ENCODE assay signal across 24 cellular contexts in genomic region chr17:6415616-6416015, GRCh38. TPM values are rescaled to one million over a fixed set of nuclear protein-coding genes. Genes with fewer than 3 reads are reported as not detected.
DNase-seq lines count a peak whose midpoint lies in the region; ATAC-seq and TF ChIP-seq lines count a peak whose summit lies in the region.
"Had no signal": no experiment of that assay in that cellular context is flagged by ENCODE, and none has a peak within 500 bp of the region (broad histone marks: within the 10 kb centered on the region; RNA-seq: fewer than 3 reads in every experiment).

No MANE protein-coding gene starts in this region.

- H3K18ac ChIP-seq in H9 (ENCODE audit: insufficient read length, low read depth, low read length) = no peak overlapping the region
- H3K18ac ChIP-seq in neuronal stem cell (ENCODE audit: low read length) = peak overlapping the region; percentile 32

- H3K4me3 ChIP-seq in GM23338 (no peak overlapping the region), neuronal stem cell (ENCODE audit: low read length in 2 of 2) (no peak overlapping the region), gastrocnemius medialis (no peak overlapping the region), Caco-2 (ENCODE audit: low read depth, low read length) (no peak overlapping the region)
- H3K4me3 ChIP-seq: A549; BLaER1 treated with 17β-estradiol and CSF1 and Interleukin-3, amounts not matched to agents 10 nM and 100 nM; GM12878; GM23248 had no signal

- H3K9me3 ChIP-seq in H9 (ENCODE audit: control insufficient read depth, low read depth, low read length) = no peaks in the 10 kb centered on the region
- H3K9me3 ChIP-seq in neuronal stem cell (replicated peaks in 1 of 2; ENCODE audit: control insufficient read depth in 2 of 2, insufficient read depth in 1 of 2, low read depth in 1 of 2, low read length in 2 of 2) = no peaks in the 10 kb centered on the region
- no peaks in the 10 kb centered on the region for H3K9me3 ChIP-seq in gastrocnemius medialis
- no peaks in the 10 kb centered on the region for H3K9me3 ChIP-seq in Caco-2
- H3K9me3 ChIP-seq: A549; BE2C; BLaER1 treated with 17β-estradiol and CSF1 and Interleukin-3, amounts not matched to agents 10 nM and 100 nM had no signal

- H4K5ac ChIP-seq in H9 (ENCODE audit: insufficient read length, low read depth, low read length) = no peak overlapping the region

- H3K27ac ChIP-seq in GM23338 (ENCODE audit: low read depth) (no peak overlapping the region), H9 (ENCODE audit: insufficient read length, low read depth, low read length) (no peak overlapping the region), neuronal stem cell (replicated peaks; ENCODE audit: low read length) (no peak overlapping the region), gastrocnemius medialis (no peak overlapping the region)
- H3K27ac ChIP-seq: A549; BLaER1 treated with 17β-estradiol and CSF1 and Interleukin-3, amounts not matched to agents 10 nM and 100 nM; GM23248 had no signal

- H4K8ac ChIP-seq in H9 (replicated peaks; ENCODE audit: insufficient read length, low read depth, low read length) (no peak overlapping the region), neuronal stem cell (ENCODE audit: low read depth, low read length) (no peak overlapping the region)

- H4K20me1 ChIP-seq in GM23338 (replicated peaks; ENCODE audit: insufficient read depth) (no peaks in the 10 kb centered on the region), H9 (ENCODE audit: control insufficient read depth, insufficient read depth, insufficient read length) (no peaks in the 10 kb centered on the region)

- TF ChIP-seq CTCF in GM23338 (conservative IDR thresholded peaks at IDR 0.05; ENCODE audit: low read depth in 2 of 2) = no peak
- no peak for TF ChIP-seq CTCF in H9 (conservative IDR thresholded peaks at IDR 0.05)
- no peak for TF ChIP-seq CTCF in gastrocnemius medialis (IDR thresholded peaks at IDR 0.05 in 4 of 5, conservative IDR thresholded peaks at IDR 0.05 in 1 of 5)
- TF ChIP-seq CTCF in Caco-2 (IDR thresholded peaks at IDR 0.05; ENCODE audit: insufficient read depth in 1 of 2, low read depth in 1 of 2, low read length in 1 of 2, severe bottlenecking in 1 of 2, unreplicated experiment in 1 of 2) = no peak

- in situ Hi-C loops in gastrocnemius medialis (cut with MboI; ENCODE audit: low sequenced_read_pairs in 4 of 4) = loop anchor here in 2 of 4 donors (5.0 to 25.0 kb wide), 3 partner anchors 353 to 828 kb away; partner anchors contain the start of gene WSCD1 (in 1 of the 2)

- H2AFZ ChIP-seq in GM23338 (no peak overlapping the region), H9 (ENCODE audit: low read length) (no peak overlapping the region), neuronal stem cell (ENCODE audit: low read length) (no peak overlapping the region)
- H2AFZ ChIP-seq: GM23248 had no signal

- no peak for DNase-seq in GM23338 (ENCODE audit: low spot score)
- no peak for DNase-seq in H9
- no peak for DNase-seq in neuronal stem cell (ENCODE audit: low spot score)
- DNase-seq in gastrocnemius medialis = no peak
- DNase-seq in stimulated activated CD4-positive, alpha-beta T cell treated with anti-CD3 and anti-CD28 coated beads, Interleukin-1b, Interleukin-23, amount 100 ng/mL, for 48 hours = no peak
- no peak for DNase-seq in KG1 (lab: John Stamatoyannopoulos, UW)
- DNase-seq in Caco-2 = no peak
- DNase-seq: 8988T; ACHN; AML-193; BE2C; CD4-positive, alpha-beta T cell; DMS 273 treated with DMSO at 0.1 percent for 48 hours; DMS79; EL; GDM1; GM23248; HFFc6 had no signal

- H3K4me1 ChIP-seq in GM23338 (ENCODE audit: insufficient read depth) = peaks cover 5% of the 10 kb centered on the region
- no peaks in the 10 kb centered on the region for H3K4me1 ChIP-seq in H9 (ENCODE audit: insufficient read depth, low read length)
- H3K4me1 ChIP-seq in neuronal stem cell (ENCODE audit: control insufficient read depth in 2 of 2, insufficient read depth in 1 of 2, low read depth in 1 of 2, low read length in 2 of 2) = peaks cover 0 to 3% of the 10 kb centered on the region in 2 donors
- no peaks in the 10 kb centered on the region for H3K4me1 ChIP-seq in gastrocnemius medialis
- H3K4me1 ChIP-seq in Caco-2 = no peaks in the 10 kb centered on the region
- H3K4me1 ChIP-seq: A549; BE2C; BLaER1 treated with 17β-estradiol and CSF1 and Interleukin-3, amounts not matched to agents 10 nM and 100 nM had no signal

- no peaks in the 10 kb centered on the region for H3K27me3 ChIP-seq in GM23338 (ENCODE audit: insufficient read depth)
- H3K27me3 ChIP-seq in H9 (ENCODE audit: insufficient read depth, low read length) = no peaks in the 10 kb centered on the region
- H3K27me3 ChIP-seq in neuronal stem cell (ENCODE audit: control insufficient read depth in 3 of 3, insufficient read depth in 3 of 3, low read depth in 1 of 3, low read length in 3 of 3) = no peaks in the 10 kb centered on the region
- no peaks in the 10 kb centered on the region for H3K27me3 ChIP-seq in gastrocnemius medialis
- no peaks in the 10 kb centered on the region for H3K27me3 ChIP-seq in Caco-2 (replicated peaks; ENCODE audit: control insufficient read depth, insufficient read depth, low read length)
- H3K27me3 ChIP-seq: BE2C had no signal

- H2BK20ac ChIP-seq in H9 (ENCODE audit: low read depth, low read length, poor library complexity, severe bottlenecking) = no peak overlapping the region

- H3K4ac ChIP-seq in H9 (ENCODE audit: low read depth, low read length) (no peak overlapping the region), neuronal stem cell (ENCODE audit: low read length) (no peak overlapping the region)

- no peak overlapping the region for H3K56ac ChIP-seq in H9 (ENCODE audit: insufficient read length, low read depth, low read length)

- H2BK5ac ChIP-seq in H9 (ENCODE audit: insufficient read length, low read length) (no peak overlapping the region), neuronal stem cell (ENCODE audit: low read length) (no peak overlapping the region)

- BruUV-seq in Caco-2 (replicated peaks; lab: Mats Ljungman, UMichigan) = no TSS peak

- no peaks in the 10 kb centered on the region for H3K79me1 ChIP-seq in H9 (ENCODE audit: insufficient read depth, low read depth, low read length, poor library complexity, severe bottlenecking)
- H3K79me1 ChIP-seq in neuronal stem cell (ENCODE audit: low read depth, low read length) = no peaks in the 10 kb centered on the region

- CTCF ChIA-PET in Caco-2 (lab: Charles Lee) = no interaction called here

- peaks cover 7% of the 10 kb centered on the region for H3K4me1 Mint-ChIP-seq in GM23338
- peaks cover 14 to 15% of the 10 kb centered on the region in 2 experiments for H3K4me1 Mint-ChIP-seq in H9
- H3K4me1 Mint-ChIP-seq in Caco-2 (ENCODE audit: low read depth, unreplicated experiment) = no peaks in the 10 kb centered on the region
- H3K4me1 Mint-ChIP-seq: CD14-positive monocyte had no signal

- no peak overlapping the region for H2BK120ac ChIP-seq in H9 (ENCODE audit: low read depth, low read length, poor library complexity, severe bottlenecking)
- H2BK120ac ChIP-seq in neuronal stem cell (ENCODE audit: low read depth, low read length) = no peak overlapping the region

- no peak overlapping the region for H3T11ph ChIP-seq in H9 (ENCODE audit: low read length)

- no peaks in the 10 kb centered on the region for H3K36me3 Mint-ChIP-seq in GM23338 (ENCODE audit: low read depth)
- no peaks in the 10 kb centered on the region for H3K36me3 Mint-ChIP-seq in H9 (ENCODE audit: insufficient read depth in 1 of 3, low read depth in 3 of 3)
- H3K36me3 Mint-ChIP-seq in Caco-2 (ENCODE audit: insufficient read depth, unreplicated experiment) = no peaks in the 10 kb centered on the region
- H3K36me3 Mint-ChIP-seq: CD14-positive monocyte had no signal

- H3K79me2 ChIP-seq in GM23338 (replicated peaks; ENCODE audit: insufficient read depth) (no peaks in the 10 kb centered on the region), H9 (ENCODE audit: insufficient read depth, low read length) (no peaks in the 10 kb centered on the region)

- no peak overlapping the region for H3K27ac Mint-ChIP-seq in GM23338
- no peak overlapping the region for H3K27ac Mint-ChIP-seq in H9
- no peak overlapping the region for H3K27ac Mint-ChIP-seq in Caco-2 (ENCODE audit: unreplicated experiment)
- H3K27ac Mint-ChIP-seq: CD14-positive monocyte; CD4-positive, alpha-beta T cell; HFFc6 had no signal

- H3K9me3 Mint-ChIP-seq in GM23338 (peaks cover 3% of the 10 kb centered on the region; the same call in 1 of the 3 replicates), H9 (no peaks in the 10 kb centered on the region), Caco-2 (ENCODE audit: unreplicated experiment) (no peaks in the 10 kb centered on the region)
- H3K9me3 Mint-ChIP-seq: CD4-positive, alpha-beta T cell; HFFc6 had no signal

- H4K91ac ChIP-seq in H9 (ENCODE audit: insufficient read length, low read depth, low read length) (no peak overlapping the region), neuronal stem cell (ENCODE audit: low read depth, low read length, poor library complexity) (no peak overlapping the region)

- H3K23ac ChIP-seq in H9 (ENCODE audit: insufficient read length, low read depth, low read length) (no peak overlapping the region), neuronal stem cell (ENCODE audit: low read depth, low read length, poor library complexity) (no peak overlapping the region)

- H2AK5ac ChIP-seq in H9 (ENCODE audit: insufficient read length, low read length) = no peak overlapping the region
- H2AK5ac ChIP-seq in neuronal stem cell (ENCODE audit: low read depth, low read length) = no peak overlapping the region

- H3K14ac ChIP-seq in H9 (ENCODE audit: insufficient read depth, low read length) (no peak overlapping the region), neuronal stem cell (ENCODE audit: low read length) (no peak overlapping the region)

- POLR2A ChIA-PET in Caco-2 (lab: Charles Lee) = no interaction called here

- WGBS in H9 (ENCODE audit: extremely low coverage, insufficient read length, low lambda C conversion rate) = no CpG with 5 or more reads among the region's 8 CpGs
- no CpG with 5 or more reads among the region's 8 CpGs for WGBS in neuronal stem cell (ENCODE audit: extremely low coverage in 2 of 2, insufficient read length in 2 of 2, insufficient replicate concordance in 1 of 2), 2 donors

- peak overlapping the region; percentile 10; the same call in 1 of the 2 replicates for H2BK15ac ChIP-seq in H9 (ENCODE audit: low read depth, low read length)
- H2BK15ac ChIP-seq in neuronal stem cell (ENCODE audit: low read length) = no peak overlapping the region

- H3K4me3 Mint-ChIP-seq in GM23338 (no peak overlapping the region), H9 (no peak overlapping the region), Caco-2 (ENCODE audit: unreplicated experiment) (no peak overlapping the region)
- H3K4me3 Mint-ChIP-seq: CD14-positive monocyte; CD4-positive, alpha-beta T cell; HFFc6 had no signal

- no peak for ATAC-seq in GM23338
- no peak for ATAC-seq in gastrocnemius medialis
- ATAC-seq: A549, GM12878, HCT116 had no signal

- no peaks in the 10 kb centered on the region for H3K23me2 ChIP-seq in H9 (ENCODE audit: insufficient read length, low read depth, low read length, poor library complexity, severe bottlenecking)

- H2BK12ac ChIP-seq in H9 (ENCODE audit: insufficient read length, low read depth, low read length) (no peak overlapping the region), neuronal stem cell (ENCODE audit: low read length) (no peak overlapping the region)

- no peaks in the 10 kb centered on the region for H3F3A ChIP-seq in GM23338 (replicated peaks; ENCODE audit: low read depth)

- intact Hi-C loops in gastrocnemius medialis (cut with DNase I; ENCODE audit: low total_unique reads) = no loop called here
- intact Hi-C loops in Caco-2 (cut with micrococcal nuclease; ENCODE audit: unreplicated experiment) = no loop called here

- H3K9ac ChIP-seq in H9 (ENCODE audit: extremely low read depth, insufficient read length, low read length) (no peak overlapping the region), neuronal stem cell (ENCODE audit: low read depth, low read length, poor library complexity) (no peak overlapping the region)
- H3K9ac ChIP-seq: BLaER1 treated with 17β-estradiol and CSF1 and Interleukin-3, amounts not matched to agents 10 nM and 100 nM; GM23248 had no signal

- H3K27me3 Mint-ChIP-seq in GM23338 (ENCODE audit: insufficient read depth, low read depth, poor library complexity) (peaks cover 4% of the 10 kb centered on the region), H9 (ENCODE audit: low read depth) (no peaks in the 10 kb centered on the region; the same call in 1 of the 2 replicates), Caco-2 (ENCODE audit: insufficient read depth, unreplicated experiment) (peaks cover 3% of the 10 kb centered on the region)

- TF ChIP-seq POLR2A in gastrocnemius medialis (IDR thresholded peaks at IDR 0.05) = no peak

- H3K36me3 ChIP-seq in GM23338 (ENCODE audit: insufficient read depth) (no peaks in the 10 kb centered on the region), neuronal stem cell (replicated peaks in 1 of 2; ENCODE audit: control insufficient read depth in 2 of 2, insufficient read depth in 2 of 2, low read length in 2 of 2) (no peaks in the 10 kb centered on the region), gastrocnemius medialis (no peaks in the 10 kb centered on the region), Caco-2 (ENCODE audit: control insufficient read depth, insufficient read depth, low read length) (no peaks in the 10 kb centered on the region)
- H3K36me3 ChIP-seq: BE2C; BLaER1 treated with 17β-estradiol and CSF1 and Interleukin-3, amounts not matched to agents 10 nM and 100 nM had no signal

- H3K4me2 ChIP-seq in GM23338 (no peak overlapping the region), H9 (ENCODE audit: insufficient read depth, insufficient read length, low read length) (no peak overlapping the region), neuronal stem cell (ENCODE audit: insufficient read depth, low read length, poor library complexity, severe bottlenecking) (no peak overlapping the region)
- H3K4me2 ChIP-seq: A549; BLaER1 treated with 17β-estradiol and CSF1 and Interleukin-3, amounts not matched to agents 10 nM and 100 nM had no signal

- H3K9me2 ChIP-seq in GM23338 (ENCODE audit: insufficient read depth) = no peaks in the 10 kb centered on the region

RNA-seq across cellular contexts. Expression of gene AIPL1, which starts 19.3 kb away (rescaled TPM):
- total RNA-seq in GM23338 (2014; rRNA removed; shearing (Covaris generic)) = 0.17 and 0.43 TPM in 2 replicates
- 0.24 and 0.30 TPM in 2 replicates for polyA plus RNA-seq in GM23338 (2016; fragmentation: Nextera tagmentation; extraction: Ambion mirVana)
- total RNA-seq in H9 (2021) (0.24 and 0.57 TPM in 2 replicates), gastrocnemius medialis (not detected), Caco-2 (2022) (not detected in 2 replicates)
- polyA plus RNA-seq in PFSK-1 (2012; ENCODE audit: insufficient read length, low read depth) = not detected
- polyA plus RNA-seq in neuronal stem cell (2013, experiment 1 of 2) = 0.26 TPM
- polyA plus RNA-seq in neuronal stem cell (2013, experiment 2 of 2) = 0.35 TPM
- total RNA-seq: CD4-positive, alpha-beta T cell; GM12878; GM23248; HFFc6 had no signal
- polyA plus RNA-seq: A549, CD14-positive monocyte, GM12878, GM23248 had no signal

RNA-seq across cellular contexts. Expression of gene PIMREG, which starts 28.6 kb away (rescaled TPM):
- total RNA-seq in GM23338 (2014; rRNA removed; shearing (Covaris generic)) = 137 and 144 TPM in 2 replicates
- polyA plus RNA-seq in GM23338 (2016; fragmentation: Nextera tagmentation; extraction: Ambion mirVana) = 81.7 and 87.8 TPM in 2 replicates
- total RNA-seq in H9 (2021) (91.6 and 92.5 TPM in 2 replicates), gastrocnemius medialis (under 1 TPM in 1 of 4 donors, not detected in 3; 0.51 TPM), Caco-2 (2022) (15.8 and 15.9 TPM in 2 replicates)
- polyA plus RNA-seq in PFSK-1 (2012; ENCODE audit: insufficient read length, low read depth) = 81.7 TPM
- 103 TPM for polyA plus RNA-seq in neuronal stem cell (2013, experiment 1 of 2)
- polyA plus RNA-seq in neuronal stem cell (2013, experiment 2 of 2) = 98.6 TPM
- total RNA-seq: CD4-positive, alpha-beta T cell had no signal
- polyA plus RNA-seq: CD14-positive monocyte had no signal

Comparison
In these comparisons a context has a peak if more than half of its experiments do, and no peak if none do; other contexts are left out.
1. RNA of gene PIMREG, which starts 28.6 kb away (total RNA-seq): 137 to 144 TPM in GM23338, 91.6 to 92.5 TPM in H9 and 15.8 to 15.9 TPM in Caco-2; 0.51 TPM in gastrocnemius medialis; every median in the first group is over 10 times any median in the second.